Comparison of ENCODE assay signal across 9 cellular contexts in the genomic region with DNA sequence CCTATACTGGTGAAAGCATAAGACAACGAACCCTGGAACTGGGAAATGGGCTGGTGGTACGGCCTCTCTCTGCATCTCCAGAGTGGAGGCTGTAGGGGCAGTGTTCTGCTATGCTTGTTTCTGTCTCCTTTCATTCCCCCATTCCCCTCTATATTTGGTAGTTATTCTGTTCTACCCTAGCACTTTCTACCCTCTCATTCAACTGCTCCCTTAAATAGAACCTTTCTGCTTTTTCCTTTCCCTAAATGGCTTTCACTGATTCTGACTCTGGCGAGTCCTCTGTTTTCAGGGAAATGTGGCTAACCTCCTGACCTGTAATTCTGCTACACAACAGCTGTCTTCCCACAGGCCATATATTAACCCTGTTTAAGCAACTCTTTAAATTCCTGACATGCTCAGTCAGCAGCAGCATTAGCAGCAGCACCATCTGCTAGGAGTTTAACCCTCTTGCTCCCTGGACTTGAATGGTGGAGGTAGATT.
A peak's percentile ranks its signal among the peaks of the same experiment; 100 is the strongest.
DNase-seq lines count a peak whose midpoint lies in the region; ATAC-seq and TF ChIP-seq lines count a peak whose summit lies in the region.
"Had no signal": no experiment of that assay in that cellular context is flagged by ENCODE, and none has a peak within 500 bp of the region (broad histone marks: within the 10 kb centered on the region; RNA-seq: fewer than 3 reads in every experiment).

No MANE protein-coding gene starts in this region.

- H3K4me3 ChIP-seq in OCI-LY7 (ENCODE audit: low read depth, low read length, poor library complexity, severe bottlenecking) (no peak overlapping the region), skeletal muscle cell (ENCODE audit: low read depth, low read length) (no peak overlapping the region)
- H3K4me3 ChIP-seq: BLaER1 had no signal

- no peak overlapping the region for H3K27ac ChIP-seq in OCI-LY7 (ENCODE audit: low read depth, low read length, poor library complexity, severe bottlenecking)
- H3K27ac ChIP-seq: BLaER1 had no signal

- CTCF ChIA-PET in OCI-LY7 (lab: Charles Lee; ENCODE audit: unreplicated experiment) = no interaction called here

- intact Hi-C loops in OCI-LY7 (cut with micrococcal nuclease; ENCODE audit: unreplicated experiment) = no loop called here

- no peaks in the 10 kb centered on the region for H3K9me3 ChIP-seq in OCI-LY7 (ENCODE audit: low read length)
- H3K9me3 ChIP-seq: BLaER1 had no signal

- POLR2A ChIA-PET in OCI-LY7 (lab: Charles Lee) = no interaction called here

- no peaks in the 10 kb centered on the region for H3K79me2 ChIP-seq in OCI-LY7 (ENCODE audit: insufficient read depth, low read depth, low read length)

- no peaks in the 10 kb centered on the region for H3K4me1 ChIP-seq in OCI-LY7 (ENCODE audit: insufficient read depth, low read length, poor library complexity, severe bottlenecking)
- H3K4me1 ChIP-seq: BLaER1 had no signal

- no peak overlapping the region for H2AFZ ChIP-seq in OCI-LY7 (ENCODE audit: low read length)

- H3K4me2 ChIP-seq in OCI-LY7 (ENCODE audit: low read length) = no peak overlapping the region
- H3K4me2 ChIP-seq: BLaER1 had no signal

- no TSS peak for BruUV-seq in OCI-LY7 (replicated peaks; lab: Mats Ljungman, UMichigan)

- ATAC-seq in HG02610 (IDR thresholded peaks at IDR 0.05; ENCODE audit: unreplicated experiment) = no peak

- DNase-seq in NCI-H146 (lab: John Stamatoyannopoulos, UW) = peak; percentile 25
- no peak for DNase-seq in NCI-H146 treated with DMSO at 0.1 percent for 48 hours (lab: John Stamatoyannopoulos, UW; ENCODE audit: unreplicated experiment)
- peak; percentile 9 for DNase-seq in OCI-LY7 (ENCODE audit: low spot score)
- DNase-seq in fibroblast of peridontal ligament (ENCODE audit: extremely low read depth) = peak; percentile 91
- DNase-seq in skeletal muscle cell (ENCODE audit: low read depth) = peak; percentile 87
- DNase-seq in DMS79 (lab: John Stamatoyannopoulos, UW) = no peak
- DNase-seq in stimulated activated CD4-positive, alpha-beta T cell treated with anti-CD3 and anti-CD28 coated beads, Interleukin-4, amount 100 ng/mL, for 24 hours = no peak

- 0 out of 2 replicates have a peak, but pooled peaks have one; percentile 23 for TF ChIP-seq CTCF in OCI-LY7 (conservative IDR thresholded peaks at IDR 0.05; ENCODE audit: low read length)

- H3K36me3 ChIP-seq in OCI-LY7 (ENCODE audit: insufficient read depth, low read length) = no peaks in the 10 kb centered on the region
- H3K36me3 ChIP-seq: BLaER1 had no signal

- no peaks in the 10 kb centered on the region for H4K20me1 ChIP-seq in OCI-LY7 (ENCODE audit: insufficient read depth, low read length)
- H4K20me1 ChIP-seq: BLaER1 had no signal

- no peaks in the 10 kb centered on the region for H3K9me2 ChIP-seq in OCI-LY7 (ENCODE audit: insufficient read depth, low read length)

Comparison
In these comparisons a context has a peak if more than half of its experiments do, and no peak if none do; other contexts are left out.
1. DNase-seq: peak in NCI-H146 (single experiment), OCI-LY7 (single experiment), fibroblast of peridontal ligament (single experiment) and skeletal muscle cell (single experiment); none in NCI-H146 treated with DMSO at 0.1 percent for 48 hours (single experiment), DMS79 (single experiment) and stimulated activated CD4-positive, alpha-beta T cell treated with anti-CD3 and anti-CD28 coated beads, Interleukin-4, amount 100 ng/mL, for 24 hours (single experiment).